1 cellular context compared by ENCODE assay signal in the genomic region with DNA sequence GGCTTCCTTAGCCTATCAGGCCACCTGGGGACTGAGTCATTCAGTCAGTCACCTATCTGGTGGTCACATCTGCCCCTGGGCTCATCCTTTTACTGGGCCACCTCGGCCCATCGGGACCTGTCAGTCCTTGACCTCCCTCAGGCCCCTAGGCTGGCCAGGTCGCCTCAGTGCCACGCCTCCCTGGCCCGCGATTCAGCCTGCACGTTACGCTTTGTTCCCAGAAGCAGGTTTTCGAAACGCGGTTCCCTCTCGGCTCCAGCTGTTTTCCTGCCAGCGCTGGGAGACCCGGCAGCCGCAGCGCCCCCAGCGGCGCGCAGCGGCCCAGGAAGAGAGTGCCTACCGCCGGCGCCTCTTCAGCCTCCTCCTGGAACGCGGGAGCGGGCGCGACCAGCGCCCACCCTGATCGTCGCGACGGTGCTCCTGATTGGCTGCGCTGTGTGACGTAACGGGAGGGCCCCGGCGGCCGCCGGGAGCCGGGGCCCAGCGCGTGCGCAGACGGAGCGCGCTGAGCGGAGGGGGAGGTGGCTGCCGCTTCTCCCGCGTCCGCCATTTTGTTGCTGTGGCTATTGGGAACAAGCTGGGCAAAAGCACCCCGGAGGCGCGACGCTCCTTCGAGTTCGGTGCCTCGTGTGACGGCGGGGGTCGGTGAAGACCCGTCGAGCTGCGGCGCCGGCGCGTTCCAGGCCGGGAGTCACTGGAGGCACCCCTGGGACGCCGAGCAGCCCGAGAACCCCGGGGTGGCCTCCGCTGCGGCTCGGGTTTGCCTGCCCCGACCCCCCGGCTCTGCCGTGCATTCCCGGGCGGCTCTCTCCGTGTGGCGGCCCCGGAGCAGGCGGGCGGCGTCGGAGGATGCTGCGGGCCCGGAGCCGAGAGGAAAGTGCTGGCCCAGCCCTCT.
A peak's percentile ranks its signal among the peaks of the same experiment; 100 is the strongest.
TF ChIP-seq lines count a peak whose summit lies in the region.

A gene with protein sequence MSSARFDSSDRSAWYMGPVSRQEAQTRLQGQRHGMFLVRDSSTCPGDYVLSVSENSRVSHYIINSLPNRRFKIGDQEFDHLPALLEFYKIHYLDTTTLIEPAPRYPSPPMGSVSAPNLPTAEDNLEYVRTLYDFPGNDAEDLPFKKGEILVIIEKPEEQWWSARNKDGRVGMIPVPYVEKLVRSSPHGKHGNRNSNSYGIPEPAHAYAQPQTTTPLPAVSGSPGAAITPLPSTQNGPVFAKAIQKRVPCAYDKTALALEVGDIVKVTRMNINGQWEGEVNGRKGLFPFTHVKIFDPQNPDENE (plus strand): TSS at position 492 of the 895 bp plus-strand sequence. CDS start 528 bp downstream, outside the sequence.

TF ChIP-seq in K562, 482 proteins besides CTCF, POLR2A, EP300 and RAD21 (continued from another document and continues in another):
- TF ChIP-seq CEBPZ (IDR thresholded peaks at IDR 0.05; ENCODE audit: borderline replicate concordance, low read depth, low read length) (no peak), AFF4 (CRISPR knock-in tag; IDR thresholded peaks at IDR 0.05) (no peak), SMAD2 (IDR thresholded peaks at IDR 0.05; ENCODE audit: low read depth, low read length) (no peak), KAT2B (IDR thresholded peaks at IDR 0.05; ENCODE audit: low read depth, low read length) (peak; percentile 99), RCOR1 (IDR thresholded peaks at IDR 0.05; ENCODE audit: borderline replicate concordance in 1 of 2, low read depth in 2 of 2, low read length in 2 of 2) (peak; percentile 95 to 96), ESRRB (CRISPR knock-in tag; IDR thresholded peaks at IDR 0.05; ENCODE audit: borderline replicate concordance) (no peak), SMARCC2 (IDR thresholded peaks at IDR 0.05; ENCODE audit: low read depth) (no peak), CXXC5 (CRISPR knock-in tag; IDR thresholded peaks at IDR 0.05) (no peak), WHSC1 (IDR thresholded peaks at IDR 0.05; ENCODE audit: low read length) (peak; percentile 78), DDX20 (tag; IDR thresholded peaks at IDR 0.05; ENCODE audit: low read depth) (no peak), MAFK (IDR thresholded peaks at IDR 0.05; ENCODE audit: low read length) (peak; percentile 56), ZNF778 (CRISPR knock-in tag; IDR thresholded peaks at IDR 0.05) (no peak), GABPB2 (CRISPR knock-in tag; conservative IDR thresholded peaks at IDR 0.05) (peak; percentile 72; the same call in 1 of the 2 replicates), POLR2G (IDR thresholded peaks at IDR 0.05; ENCODE audit: low read depth, low read length) (peak; percentile 98), NFXL1 (CRISPR knock-in tag; IDR thresholded peaks at IDR 0.05) (no peak), DACH1 (IDR thresholded peaks at IDR 0.05; ENCODE audit: partially characterized antibody) (no peak), RBM14 (IDR thresholded peaks at IDR 0.05; ENCODE audit: borderline replicate concordance, insufficient read depth, low read depth, low read length) (no peak; the same call in 1 of the 2 replicates), E2F5 (CRISPR knock-in tag; IDR thresholded peaks at IDR 0.05) (peak; percentile 95), JUN (IDR thresholded peaks at IDR 0.05; ENCODE audit: borderline replicate concordance, low read depth, low read length) (peak; percentile 96), JUN (CRISPR knock-in tag; IDR thresholded peaks at IDR 0.05; ENCODE audit: borderline replicate concordance) (no peak), MEIS2 (IDR thresholded peaks at IDR 0.05; ENCODE audit: partially characterized antibody) (no peak), GATAD2B (IDR thresholded peaks at IDR 0.05; ENCODE audit: borderline replicate concordance) (no peak), KAT7 (CRISPR knock-in tag; IDR thresholded peaks at IDR 0.05; ENCODE audit: borderline replicate concordance) (no peak), CCNT2 (IDR thresholded peaks at IDR 0.05; ENCODE audit: borderline replicate concordance, extremely low read depth, insufficient read length, low read depth, low read length) (no peak), TCF7L2 (IDR thresholded peaks at IDR 0.05; ENCODE audit: low read depth, low read length) (no peak), EHMT2 (IDR thresholded peaks at IDR 0.05) (no peak), MCM5 (IDR thresholded peaks at IDR 0.05; ENCODE audit: low read depth) (no peak), RBFOX2 (IDR thresholded peaks at IDR 0.05; ENCODE audit: low read depth, low read length) (peak; percentile 99), MAFF (IDR thresholded peaks at IDR 0.05; ENCODE audit: low read length) (peak; percentile 49; the same call in 1 of the 2 replicates), RBBP5 (IDR thresholded peaks at IDR 0.05; ENCODE audit: borderline replicate concordance, insufficient read depth, low read length, poor library complexity, severe bottlenecking) (peak; percentile 100), HNRNPH1 (optimal IDR thresholded peaks at IDR 0.05; ENCODE audit: low read depth, low read length) (no peak), PPARD (CRISPR knock-in tag; IDR thresholded peaks at IDR 0.05) (no peak), ZNF384 (IDR thresholded peaks at IDR 0.05; ENCODE audit: low read depth, low read length) (peak; percentile 79), ZNF589 (CRISPR knock-in tag; IDR thresholded peaks at IDR 0.05; ENCODE audit: low read depth) (no peak), PRMT5 (CRISPR knock-in tag; IDR thresholded peaks at IDR 0.05) (no peak), TBL1XR1 (IDR thresholded peaks at IDR 0.05; ENCODE audit: low read length in 2 of 2) (peak; percentile 90 to 98)
- TF ChIP-seq, protein P1, sequence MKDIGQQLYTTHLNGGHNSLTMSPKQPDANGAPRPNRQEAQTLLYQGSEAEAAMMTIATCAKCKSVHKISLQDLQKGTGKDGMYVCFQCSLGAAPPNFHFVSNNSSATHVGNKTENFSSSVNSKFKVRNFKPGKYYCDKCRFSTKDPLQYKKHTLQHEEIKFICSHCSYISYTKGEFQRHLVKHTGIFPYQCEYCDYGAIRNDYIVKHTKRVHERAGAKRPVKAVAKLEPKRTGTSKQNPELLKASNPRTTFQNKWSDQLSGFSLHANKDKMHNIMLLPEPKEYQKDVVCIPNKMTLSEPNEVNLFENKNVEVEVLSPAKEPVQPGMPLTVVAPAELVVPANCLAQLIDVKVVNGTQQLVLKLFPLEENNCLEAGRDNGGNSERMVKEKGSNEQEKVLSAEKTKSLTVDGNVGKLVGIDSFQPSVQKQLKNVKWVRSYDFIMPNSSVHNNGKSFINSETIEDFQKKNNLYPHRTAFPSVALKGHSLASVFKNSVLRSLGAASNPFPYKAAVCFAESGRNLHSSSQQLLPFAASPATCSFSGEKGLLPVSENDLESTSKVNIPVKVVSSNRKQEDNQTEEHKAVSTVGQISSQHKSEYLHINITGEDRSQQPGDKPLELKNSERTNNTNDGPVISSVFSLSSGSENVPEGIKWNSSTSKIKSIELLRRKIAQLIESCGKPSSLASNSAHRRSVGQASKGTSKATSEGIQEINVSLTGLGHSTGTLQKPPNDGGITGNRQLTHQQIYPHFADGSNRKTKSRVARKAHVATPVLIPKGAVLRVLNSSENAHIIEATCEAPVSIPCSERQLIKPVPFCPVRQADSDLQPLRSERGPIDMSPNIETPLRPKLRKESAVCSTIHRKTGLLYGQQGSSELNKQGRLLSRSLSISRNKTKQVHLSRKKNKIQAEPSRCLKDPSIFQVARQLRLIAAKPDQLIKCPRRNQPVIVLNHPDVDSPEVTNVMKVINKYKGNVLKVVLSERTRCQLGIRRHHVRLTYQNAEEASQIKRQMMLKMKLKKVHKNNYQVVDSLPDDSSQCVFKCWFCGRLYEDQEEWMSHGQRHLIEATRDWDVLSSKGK (CRISPR knock-in tag; IDR thresholded peaks at IDR 0.05), result no peak
- TF ChIP-seq, protein P2, sequence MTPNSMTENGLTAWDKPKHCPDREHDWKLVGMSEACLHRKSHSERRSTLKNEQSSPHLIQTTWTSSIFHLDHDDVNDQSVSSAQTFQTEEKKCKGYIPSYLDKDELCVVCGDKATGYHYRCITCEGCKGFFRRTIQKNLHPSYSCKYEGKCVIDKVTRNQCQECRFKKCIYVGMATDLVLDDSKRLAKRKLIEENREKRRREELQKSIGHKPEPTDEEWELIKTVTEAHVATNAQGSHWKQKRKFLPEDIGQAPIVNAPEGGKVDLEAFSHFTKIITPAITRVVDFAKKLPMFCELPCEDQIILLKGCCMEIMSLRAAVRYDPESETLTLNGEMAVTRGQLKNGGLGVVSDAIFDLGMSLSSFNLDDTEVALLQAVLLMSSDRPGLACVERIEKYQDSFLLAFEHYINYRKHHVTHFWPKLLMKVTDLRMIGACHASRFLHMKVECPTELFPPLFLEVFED (CRISPR knock-in tag; conservative IDR thresholded peaks at IDR 0.05), result no peak
- TF ChIP-seq, protein P3, sequence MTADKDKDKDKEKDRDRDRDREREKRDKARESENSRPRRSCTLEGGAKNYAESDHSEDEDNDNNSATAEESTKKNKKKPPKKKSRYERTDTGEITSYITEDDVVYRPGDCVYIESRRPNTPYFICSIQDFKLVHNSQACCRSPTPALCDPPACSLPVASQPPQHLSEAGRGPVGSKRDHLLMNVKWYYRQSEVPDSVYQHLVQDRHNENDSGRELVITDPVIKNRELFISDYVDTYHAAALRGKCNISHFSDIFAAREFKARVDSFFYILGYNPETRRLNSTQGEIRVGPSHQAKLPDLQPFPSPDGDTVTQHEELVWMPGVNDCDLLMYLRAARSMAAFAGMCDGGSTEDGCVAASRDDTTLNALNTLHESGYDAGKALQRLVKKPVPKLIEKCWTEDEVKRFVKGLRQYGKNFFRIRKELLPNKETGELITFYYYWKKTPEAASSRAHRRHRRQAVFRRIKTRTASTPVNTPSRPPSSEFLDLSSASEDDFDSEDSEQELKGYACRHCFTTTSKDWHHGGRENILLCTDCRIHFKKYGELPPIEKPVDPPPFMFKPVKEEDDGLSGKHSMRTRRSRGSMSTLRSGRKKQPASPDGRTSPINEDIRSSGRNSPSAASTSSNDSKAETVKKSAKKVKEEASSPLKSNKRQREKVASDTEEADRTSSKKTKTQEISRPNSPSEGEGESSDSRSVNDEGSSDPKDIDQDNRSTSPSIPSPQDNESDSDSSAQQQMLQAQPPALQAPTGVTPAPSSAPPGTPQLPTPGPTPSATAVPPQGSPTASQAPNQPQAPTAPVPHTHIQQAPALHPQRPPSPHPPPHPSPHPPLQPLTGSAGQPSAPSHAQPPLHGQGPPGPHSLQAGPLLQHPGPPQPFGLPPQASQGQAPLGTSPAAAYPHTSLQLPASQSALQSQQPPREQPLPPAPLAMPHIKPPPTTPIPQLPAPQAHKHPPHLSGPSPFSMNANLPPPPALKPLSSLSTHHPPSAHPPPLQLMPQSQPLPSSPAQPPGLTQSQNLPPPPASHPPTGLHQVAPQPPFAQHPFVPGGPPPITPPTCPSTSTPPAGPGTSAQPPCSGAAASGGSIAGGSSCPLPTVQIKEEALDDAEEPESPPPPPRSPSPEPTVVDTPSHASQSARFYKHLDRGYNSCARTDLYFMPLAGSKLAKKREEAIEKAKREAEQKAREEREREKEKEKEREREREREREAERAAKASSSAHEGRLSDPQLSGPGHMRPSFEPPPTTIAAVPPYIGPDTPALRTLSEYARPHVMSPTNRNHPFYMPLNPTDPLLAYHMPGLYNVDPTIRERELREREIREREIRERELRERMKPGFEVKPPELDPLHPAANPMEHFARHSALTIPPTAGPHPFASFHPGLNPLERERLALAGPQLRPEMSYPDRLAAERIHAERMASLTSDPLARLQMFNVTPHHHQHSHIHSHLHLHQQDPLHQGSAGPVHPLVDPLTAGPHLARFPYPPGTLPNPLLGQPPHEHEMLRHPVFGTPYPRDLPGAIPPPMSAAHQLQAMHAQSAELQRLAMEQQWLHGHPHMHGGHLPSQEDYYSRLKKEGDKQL (CRISPR knock-in tag; IDR thresholded peaks at IDR 0.05; ENCODE audit: borderline replicate concordance), result no peak
